ENCODE assay signal across 20 cellular contexts in genomic region chr11:111077938-111078337, GRCh38.
"Had no signal": no experiment of that assay in that cellular context is flagged by ENCODE, and none has a peak within 500 bp of the region (broad histone marks: within the 10 kb centered on the region; RNA-seq: fewer than 3 reads in every experiment).

No MANE protein-coding gene starts in this region.

- H3K4me3 Mint-ChIP-seq: activated B cell treated with CpG ODN at 0.5 μM for 24 hours; activated CD8-positive, alpha-beta T cell treated with anti-CD3 and anti-CD28 coated beads for 36 hours; activated naive CD4-positive, alpha-beta T cell treated with anti-CD3 and anti-CD28 coated beads, Interleukin-2, amount 50 U/mL, for 24 hours; activated T-cell treated with anti-CD3 and anti-CD28 coated beads, Interleukin-2, amount 50 U/mL, for 4 hours; central memory CD8-positive, alpha-beta T cell; immature natural killer cell; T-helper 2 cell treated with Interferon-gamma antibody and Interleukin-4, amounts not matched to agents 5 μg/mL and 100 μg/mL, for 36 hours had no signal

- H3K4me3 ChIP-seq: gastrocnemius medialis, heart left ventricle, lower lobe of right lung, uterus had no signal

- DNase-seq: activated B cell treated with CpG ODN at 0.5 μM for 24 hours; activated CD4-positive, alpha-beta T cell treated with anti-CD3 and anti-CD28 coated beads for 48 hours; activated CD8-positive, alpha-beta T cell treated with anti-CD3 and anti-CD28 coated beads for 36 hours; activated effector memory CD4-positive, alpha-beta T cell treated with Interleukin-2 at 50 U/mL for 16 hours; activated T-cell treated with anti-CD3 and anti-CD28 coated beads, Interleukin-2, amount 50 U/mL, for 4 hours; amniotic stem cell; cortex of kidney; effector CD8-positive, alpha-beta T cell; gastrocnemius medialis; heart left ventricle; immature natural killer cell; left colon; lower lobe of right lung; stimulated activated CD4-positive, alpha-beta T cell treated with anti-CD3 and anti-CD28 coated beads, Interleukin-12 subunit alpha, Interleukin-12 subunit beta, amount 100 ng/mL, for 4 hours; stimulated activated CD4-positive, alpha-beta T cell treated with anti-CD3 and anti-CD28 coated beads, Interleukin-2, amount 100 ng/mL, for 24 hours; uterus had no signal

- H2AFZ ChIP-seq: parathyroid adenoma had no signal

- H3K79me2 ChIP-seq: parathyroid adenoma had no signal

- H3K27ac Mint-ChIP-seq: activated B cell treated with CpG ODN at 0.5 μM for 24 hours; activated CD8-positive, alpha-beta T cell treated with anti-CD3 and anti-CD28 coated beads for 36 hours; activated naive CD4-positive, alpha-beta T cell treated with anti-CD3 and anti-CD28 coated beads, Interleukin-2, amount 50 U/mL, for 24 hours; immature natural killer cell; T-helper 2 cell treated with Interferon-gamma antibody and Interleukin-4, amounts not matched to agents 5 μg/mL and 100 μg/mL, for 36 hours had no signal

- H3K27me3 ChIP-seq: gastrocnemius medialis, heart left ventricle, uterus had no signal

- H3K36me3 ChIP-seq: gastrocnemius medialis, heart left ventricle, lower lobe of right lung, uterus had no signal

- H3K9me3 Mint-ChIP-seq: activated B cell treated with CpG ODN at 0.5 μM for 24 hours; activated CD8-positive, alpha-beta T cell treated with anti-CD3 and anti-CD28 coated beads for 36 hours; activated naive CD4-positive, alpha-beta T cell treated with anti-CD3 and anti-CD28 coated beads, Interleukin-2, amount 50 U/mL, for 24 hours; activated T-cell treated with anti-CD3 and anti-CD28 coated beads, Interleukin-2, amount 50 U/mL, for 4 hours; central memory CD8-positive, alpha-beta T cell; immature natural killer cell; T-helper 2 cell treated with Interferon-gamma antibody and Interleukin-4, amounts not matched to agents 5 μg/mL and 100 μg/mL, for 36 hours had no signal

- H3K27me3 Mint-ChIP-seq: activated B cell treated with CpG ODN at 0.5 μM for 24 hours; activated CD8-positive, alpha-beta T cell treated with anti-CD3 and anti-CD28 coated beads for 36 hours; activated naive CD4-positive, alpha-beta T cell treated with anti-CD3 and anti-CD28 coated beads, Interleukin-2, amount 50 U/mL, for 24 hours had no signal

- H3K4me1 Mint-ChIP-seq: activated B cell treated with CpG ODN at 0.5 μM for 24 hours; activated naive CD4-positive, alpha-beta T cell treated with anti-CD3 and anti-CD28 coated beads, Interleukin-2, amount 50 U/mL, for 24 hours; central memory CD8-positive, alpha-beta T cell; immature natural killer cell had no signal

- H3K4me1 ChIP-seq: gastrocnemius medialis, heart left ventricle, lower lobe of right lung, parathyroid adenoma, uterus had no signal

- H3K36me3 Mint-ChIP-seq: immature natural killer cell had no signal

- H3K9me3 ChIP-seq: gastrocnemius medialis, heart left ventricle, lower lobe of right lung, uterus had no signal

- H3K9ac ChIP-seq: parathyroid adenoma had no signal

- ATAC-seq: activated CD8-positive, alpha-beta T cell treated with anti-CD3 and anti-CD28 coated beads for 36 hours; activated T-cell treated with anti-CD3 and anti-CD28 coated beads, Interleukin-2, amount 50 U/mL, for 4 hours; gastrocnemius medialis; heart left ventricle; left colon; lower lobe of right lung had no signal

- H3K27ac ChIP-seq: gastrocnemius medialis, heart left ventricle, lower lobe of right lung, parathyroid adenoma, uterus had no signal
